Comparison of ENCODE assay signal across 18 cellular contexts in the genomic region with DNA sequence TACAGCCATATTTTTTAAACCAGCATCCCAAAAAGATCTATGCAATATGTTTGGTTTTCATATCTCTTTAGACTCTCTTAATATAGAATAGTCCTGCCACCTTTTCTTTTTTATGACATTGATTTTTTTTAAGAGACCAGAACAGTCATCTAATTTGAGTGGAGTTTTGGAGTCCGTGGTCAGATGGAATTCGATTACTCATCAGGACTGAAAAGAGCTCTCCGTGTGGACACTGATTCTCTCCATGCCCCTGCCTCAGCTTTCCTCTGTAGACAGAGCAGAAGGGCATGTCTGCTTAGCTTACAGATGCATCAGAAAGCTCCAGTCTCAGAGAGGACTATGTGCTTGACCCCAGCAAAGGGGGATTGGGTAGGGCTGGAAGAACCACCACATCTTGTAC. TPM values are rescaled to one million over a fixed set of nuclear protein-coding genes. Genes with fewer than 3 reads are reported as not detected.
DNase-seq lines count a peak whose midpoint lies in the region; ATAC-seq and TF ChIP-seq lines count a peak whose summit lies in the region.
"Had no signal": no experiment of that assay in that cellular context is flagged by ENCODE, and none has a peak within 500 bp of the region (broad histone marks: within the 10 kb centered on the region; RNA-seq: fewer than 3 reads in every experiment).

No MANE protein-coding gene starts in this region.

- DNase-seq in Daoy (ENCODE audit: low read depth) (peak; percentile 77), LoVo (ENCODE audit: low spot score) (peak; percentile 63), cardiac fibroblast (ENCODE audit: low read depth in 2 of 2) (peak; percentile 55 to 74), non-pigmented ciliary epithelial cell (ENCODE audit: low read depth) (peak; percentile 59), CD1c-positive myeloid dendritic cell (ENCODE audit: extremely low spot score) (no peak), germinal center (ENCODE audit: low spot score) (no peak)
- DNase-seq: activated B cell treated with CpG ODN at 0.5 μM for 24 hours; activated T-cell treated with anti-CD3 and anti-CD28 coated beads, Interleukin-2, amount 50 U/mL, for 4 hours; Calu3; esophagus squamous epithelium; NCI-H446 treated with DMSO at 0.1 percent for 48 hours; stimulated activated CD4-positive, alpha-beta T cell treated with anti-CD3 and anti-CD28 coated beads, Interleukin-2, amount 100 ng/mL, for 24 hours; stimulated activated naive CD4-positive, alpha-beta T cell had no signal

- ATAC-seq in GM21825 (IDR thresholded peaks at IDR 0.05; ENCODE audit: unreplicated experiment) (no peak), HG02642 (IDR thresholded peaks at IDR 0.05; ENCODE audit: poor library complexity, unreplicated experiment) (no peak)
- ATAC-seq: activated T-cell treated with anti-CD3 and anti-CD28 coated beads, Interleukin-2, amount 50 U/mL, for 4 hours had no signal

- no peak for TF ChIP-seq CTCF in cardiac fibroblast (IDR thresholded peaks at IDR 0.05; ENCODE audit: low read depth, low read length)

- no peak overlapping the region for H3K4me3 ChIP-seq in cardiac fibroblast (replicated peaks in 1 of 2; ENCODE audit: low read depth in 2 of 2, low read length in 2 of 2)
- H3K4me3 ChIP-seq: cardiac muscle cell, esophagus squamous epithelium had no signal

RNA-seq across cellular contexts. Expression of gene SMCO2, which starts 27.8 kb away (rescaled TPM):
- not detected in 2 replicates for total RNA-seq in Daoy (2014; rRNA removed; shearing (Covaris generic))
- total RNA-seq: activated B cell treated with CpG ODN at 0.5 μM for 24 hours; activated T-cell treated with anti-CD3 and anti-CD28 coated beads, Interleukin-2, amount 50 U/mL, for 4 hours; cardiac muscle cell; lower leg skin; osteocyte had no signal

RNA-seq across cellular contexts. Expression of gene PPFIBP1, which starts 49.7 kb away (rescaled TPM):
- 77.7 and 96.9 TPM in 2 replicates for total RNA-seq in Daoy (2014; rRNA removed; shearing (Covaris generic))

Comparison
In these comparisons a context has a peak if more than half of its experiments do, and no peak if none do; other contexts are left out.
1. DNase-seq: peak in Daoy (single experiment), LoVo (single experiment), cardiac fibroblast (2 of 2) and non-pigmented ciliary epithelial cell (single experiment); none in CD1c-positive myeloid dendritic cell (single experiment) and germinal center (single experiment).